Comparison of ENCODE assay signal across 19 cellular contexts in genomic region chr17:29032798-29033197, GRCh38. TPM values are rescaled to one million over a fixed set of nuclear protein-coding genes. Genes with fewer than 3 reads are reported as not detected.
DNase-seq lines count a peak whose midpoint lies in the region; ATAC-seq and TF ChIP-seq lines count a peak whose summit lies in the region.
"Had no signal": no experiment of that assay in that cellular context is flagged by ENCODE, and none has a peak within 500 bp of the region (broad histone marks: within the 10 kb centered on the region; RNA-seq: fewer than 3 reads in every experiment).

No MANE protein-coding gene starts in this region.

- no peaks in the 10 kb centered on the region for H3K36me3 ChIP-seq in HUES48 (ENCODE audit: control insufficient read depth, insufficient read depth, low read length)
- H3K36me3 ChIP-seq in trophoblast cell (ENCODE audit: control insufficient read depth in 1 of 2, insufficient read depth in 2 of 2, low read length in 2 of 2) = no peaks in the 10 kb centered on the region
- H3K36me3 ChIP-seq: BE2C had no signal

- DNase-seq in RPMI7951 (ENCODE audit: low read depth) (peak; percentile 42), fibroblast of mammary gland (ENCODE audit: low read depth) (peak; percentile 11), trophoblast cell (peak; percentile 84 to 88), GOT3 (lab: John Stamatoyannopoulos, UW) (no peak), NAMALWA (ENCODE audit: low spot score) (no peak)
- DNase-seq: BE2C; CD4-positive, alpha-beta memory T cell; DMS79; GDM1; NCI-H1694; NCI-H2171; NCI-H510A; RPMI8226; SW 1271 had no signal

- H3K9ac ChIP-seq in HUES48 (ENCODE audit: low read depth, low read length) = peak overlapping the region; percentile 10; the same call in 1 of the 2 replicates
- no peak overlapping the region for H3K9ac ChIP-seq in trophoblast cell (ENCODE audit: low read length)

- H3K79me2 ChIP-seq in trophoblast cell (ENCODE audit: control insufficient read depth, insufficient read depth, low read length, poor library complexity) = no peaks in the 10 kb centered on the region

- peaks cover 50% of the 10 kb centered on the region for H3K4me1 ChIP-seq in HUES48 (ENCODE audit: control insufficient read depth, insufficient read depth, low read length)
- peaks cover 0 to 10% of the 10 kb centered on the region in 2 experiments for H3K4me1 ChIP-seq in trophoblast cell (ENCODE audit: control insufficient read depth in 1 of 2, insufficient read depth in 2 of 2, low read length in 2 of 2)
- H3K4me1 ChIP-seq: BE2C had no signal

- no peak overlapping the region for H4K12ac ChIP-seq in trophoblast cell (ENCODE audit: low read depth, low read length)

- peak overlapping the region; percentile 94 for H3K27ac ChIP-seq in HUES48 (ENCODE audit: low read depth, low read length)
- H3K27ac ChIP-seq in trophoblast cell (ENCODE audit: low read depth, low read length) = no peak overlapping the region

- H2BK5ac ChIP-seq in trophoblast cell (ENCODE audit: low read depth, low read length, poor library complexity) = no peak overlapping the region

- no peak overlapping the region for H3K23ac ChIP-seq in trophoblast cell (ENCODE audit: low read length)

- no peak overlapping the region for H4K91ac ChIP-seq in trophoblast cell (ENCODE audit: low read depth, low read length)

- H3K4me2 ChIP-seq in trophoblast cell (ENCODE audit: low read length) = peak overlapping the region; percentile 4

- no peak for ATAC-seq in GM18907 (IDR thresholded peaks at IDR 0.05; ENCODE audit: unreplicated experiment)

- no peak overlapping the region for H3K4ac ChIP-seq in trophoblast cell (ENCODE audit: low read depth, low read length)

- no peak overlapping the region for H2AK5ac ChIP-seq in trophoblast cell (ENCODE audit: low read length)

- TF ChIP-seq CTCF in fibroblast of mammary gland (conservative IDR thresholded peaks at IDR 0.05; ENCODE audit: control insufficient read depth, insufficient read depth, low read depth, low read length) = no peak

- no peak overlapping the region for H3K18ac ChIP-seq in trophoblast cell (ENCODE audit: low read length)

- no peak overlapping the region for H3K14ac ChIP-seq in trophoblast cell (ENCODE audit: low read length)

- peak overlapping the region; percentile 12; the same call in 1 of the 2 replicates for H3K4me3 ChIP-seq in HUES48 (ENCODE audit: low read depth, low read length)
- H3K4me3 ChIP-seq in fibroblast of mammary gland (ENCODE audit: control insufficient read depth, low read depth, low read length) = no peak overlapping the region
- H3K4me3 ChIP-seq in trophoblast cell (ENCODE audit: low read depth, low read length) = no peak overlapping the region

- no peak overlapping the region for H2AFZ ChIP-seq in trophoblast cell (ENCODE audit: insufficient read depth, low read length, poor library complexity)

- no peaks in the 10 kb centered on the region for H3K79me1 ChIP-seq in trophoblast cell (ENCODE audit: low read length)

- H2BK12ac ChIP-seq in trophoblast cell (ENCODE audit: low read length) = no peak overlapping the region

- H2BK120ac ChIP-seq in trophoblast cell (ENCODE audit: insufficient read depth, low read length, poor library complexity) = no peak overlapping the region

- no peak overlapping the region for H4K8ac ChIP-seq in trophoblast cell (ENCODE audit: low read depth, low read length)

- H3K9me3 ChIP-seq in HUES48 (ENCODE audit: control insufficient read depth, insufficient read depth, low read length) (peaks cover 13% of the 10 kb centered on the region; the same call in 1 of the 2 replicates), trophoblast cell (ENCODE audit: insufficient read depth, low read depth, low read length) (peaks cover 3% of the 10 kb centered on the region)
- H3K9me3 ChIP-seq: BE2C had no signal

- H3K27me3 ChIP-seq in HUES48 (ENCODE audit: control insufficient read depth, insufficient read depth, low read length) (0 out of 2 replicates have a peak, but pooled peaks cover under 1% of the 10 kb centered on the region), trophoblast cell (ENCODE audit: insufficient read depth, low read length) (peaks cover 5% of the 10 kb centered on the region)
- H3K27me3 ChIP-seq: BE2C had no signal

- no CpG with 5 or more reads among the region's 6 CpGs for WGBS in trophoblast cell (ENCODE audit: extremely low coverage, insufficient coverage, insufficient read length)

RNA-seq across cellular contexts. Expression of gene PIPOX, which starts 10.1 kb away (rescaled TPM):
- 10.0 and 11.7 TPM in 2 replicates for total RNA-seq in RPMI7951 (2014; rRNA removed; shearing (Covaris generic))
- polyA plus RNA-seq in trophoblast cell (2013) = 0.37 and 0.40 TPM in 2 replicates

RNA-seq across cellular contexts. Expression of gene SEZ6, which starts 27.0 kb away (rescaled TPM):
- not detected in 2 replicates for total RNA-seq in RPMI7951 (2014; rRNA removed; shearing (Covaris generic))
- polyA plus RNA-seq in trophoblast cell (2013) = 0.11 and 0.18 TPM in 2 replicates
- total RNA-seq: CD4-positive, alpha-beta memory T cell; H4; OCI-LY7 had no signal
- polyA plus RNA-seq: AG04450 had no signal

Comparison
In these comparisons a context has a peak if more than half of its experiments do, and no peak if none do; other contexts are left out.
1. DNase-seq: peak in RPMI7951 (single experiment), fibroblast of mammary gland (single experiment) and trophoblast cell (2 of 2); none in GOT3 (single experiment) and NAMALWA (single experiment).